In the genomic region with DNA sequence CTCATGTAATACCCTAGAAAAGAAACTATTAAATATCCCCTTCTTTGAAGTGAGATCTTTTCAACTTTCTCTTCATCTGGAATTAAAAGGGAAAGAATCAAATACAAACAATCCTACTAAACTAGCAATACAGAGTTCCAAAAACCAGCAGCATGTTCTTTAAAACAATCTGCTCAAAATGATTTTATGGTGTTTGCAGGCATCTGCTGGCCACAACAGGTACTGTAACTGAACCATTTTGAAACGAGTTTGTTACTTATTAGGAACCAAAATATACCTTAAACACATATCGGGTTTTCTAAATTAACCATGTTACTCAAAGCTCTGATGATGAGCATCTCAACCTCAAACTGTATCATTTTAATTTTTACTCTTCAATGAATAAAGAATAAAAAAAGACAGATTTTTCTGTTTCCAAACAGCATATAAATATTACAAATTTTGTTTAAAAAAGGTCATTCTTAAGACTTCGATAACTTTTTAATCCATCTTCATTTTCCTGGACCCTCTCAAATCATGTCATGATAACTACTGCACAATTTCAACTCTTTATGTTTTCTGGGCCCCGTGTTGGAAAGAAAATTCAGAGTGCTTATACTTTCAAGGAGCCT, we compare ENCODE assay signal across 9 cellular contexts. TPM values are rescaled to one million over a fixed set of nuclear protein-coding genes. Genes with fewer than 3 reads are reported as not detected.
DNase-seq lines count a peak whose midpoint lies in the region; ATAC-seq and TF ChIP-seq lines count a peak whose summit lies in the region.
"Had no signal": no experiment of that assay in that cellular context is flagged by ENCODE, and none has a peak within 500 bp of the region (broad histone marks: within the 10 kb centered on the region; RNA-seq: fewer than 3 reads in every experiment).

No MANE protein-coding gene starts in this region.

- DNase-seq in NCI-H146 (lab: John Stamatoyannopoulos, UW) (peak; percentile 20), NCI-H146 treated with DMSO at 0.1 percent for 48 hours (lab: John Stamatoyannopoulos, UW; ENCODE audit: unreplicated experiment) (no peak), LNCaP clone FGC (ENCODE audit: low read depth) (no peak), astrocyte of the hippocampus (ENCODE audit: low read depth, low spot score) (peak; percentile 59), mucosa of descending colon (peak in 1 of 3 donors; percentile 17)
- no peak for DNase-seq in stimulated activated naive CD4-positive, alpha-beta T cell treated with Interleukin-2 at 50 U/mL for 16 hours (lab: John Stamatoyannopoulos, UW)
- no peak for DNase-seq in activated T-helper 1 cell treated with anti-CD3 and anti-CD28 coated beads, Interleukin-12 subunit alpha, Interleukin-12 subunit beta, Interleukin-2, Interleukin-4 antibody, amounts not matched to agents 30 ng/mL and 10 ng/mL and 1 ng/mL, durations not matched to agents 14 hours and 24 hours and 36 hours (ENCODE audit: low spot score)

- H3K9me3 Mint-ChIP-seq in activated T-helper 1 cell treated with anti-CD3 and anti-CD28 coated beads, Interleukin-12 subunit alpha, Interleukin-12 subunit beta, Interleukin-2, Interleukin-4 antibody, amounts not matched to agents 30 ng/mL and 10 ng/mL and 1 ng/mL, durations not matched to agents 14 hours and 24 hours and 36 hours, result no peaks in the 10 kb centered on the region
- H3K9me3 Mint-ChIP-seq: T-helper 1 cell treated with Interleukin-12 subunit alpha and Interleukin-12 subunit beta and Interleukin-4 antibody, amounts not matched to agents 30 μg/mL and 1 μg/mL, for 36 hours had no signal

- no peaks in the 10 kb centered on the region for H3K36me3 ChIP-seq in mucosa of descending colon (ENCODE audit: low read depth)

- H3K36me3 Mint-ChIP-seq in activated T-helper 1 cell treated with anti-CD3 and anti-CD28 coated beads, Interleukin-12 subunit alpha, Interleukin-12 subunit beta, Interleukin-2, Interleukin-4 antibody, amounts not matched to agents 30 ng/mL and 10 ng/mL and 1 ng/mL, durations not matched to agents 14 hours and 24 hours and 36 hours (ENCODE audit: low read depth), result peaks cover 33% of the 10 kb centered on the region

- no peaks in the 10 kb centered on the region for H3K27me3 Mint-ChIP-seq in activated T-helper 1 cell treated with anti-CD3 and anti-CD28 coated beads, Interleukin-12 subunit alpha, Interleukin-12 subunit beta, Interleukin-2, Interleukin-4 antibody, amounts not matched to agents 30 ng/mL and 10 ng/mL and 1 ng/mL, durations not matched to agents 14 hours and 24 hours and 36 hours (ENCODE audit: insufficient read depth)

- ATAC-seq in mucosa of descending colon (no peak), GM18867 (IDR thresholded peaks at IDR 0.05; ENCODE audit: unreplicated experiment) (no peak)

- no peaks in the 10 kb centered on the region for H3K4me1 ChIP-seq in mucosa of descending colon (ENCODE audit: low read depth)

- no peak overlapping the region for H3K4me3 Mint-ChIP-seq in activated T-helper 1 cell treated with anti-CD3 and anti-CD28 coated beads, Interleukin-12 subunit alpha, Interleukin-12 subunit beta, Interleukin-2, Interleukin-4 antibody, amounts not matched to agents 30 ng/mL and 10 ng/mL and 1 ng/mL, durations not matched to agents 14 hours and 24 hours and 36 hours
- H3K4me3 Mint-ChIP-seq: T-helper 1 cell treated with Interleukin-12 subunit alpha and Interleukin-12 subunit beta and Interleukin-4 antibody, amounts not matched to agents 30 μg/mL and 1 μg/mL, for 36 hours had no signal

- no peak overlapping the region for H3K27ac Mint-ChIP-seq in activated T-helper 1 cell treated with anti-CD3 and anti-CD28 coated beads, Interleukin-12 subunit alpha, Interleukin-12 subunit beta, Interleukin-2, Interleukin-4 antibody, amounts not matched to agents 30 ng/mL and 10 ng/mL and 1 ng/mL, durations not matched to agents 14 hours and 24 hours and 36 hours
- H3K27ac Mint-ChIP-seq: T-helper 1 cell treated with Interleukin-12 subunit alpha and Interleukin-12 subunit beta and Interleukin-4 antibody, amounts not matched to agents 30 μg/mL and 1 μg/mL, for 36 hours had no signal

- H3K4me1 Mint-ChIP-seq in activated T-helper 1 cell treated with anti-CD3 and anti-CD28 coated beads, Interleukin-12 subunit alpha, Interleukin-12 subunit beta, Interleukin-2, Interleukin-4 antibody, amounts not matched to agents 30 ng/mL and 10 ng/mL and 1 ng/mL, durations not matched to agents 14 hours and 24 hours and 36 hours (ENCODE audit: low read depth), result peaks cover 39% of the 10 kb centered on the region

- H3K9me3 ChIP-seq in mucosa of descending colon, result no peaks in the 10 kb centered on the region

- intact Hi-C loops in mucosa of descending colon (cut with DNase I, micrococcal nuclease), result no loop called here
- intact Hi-C loops in activated T-helper 1 cell treated with anti-CD3 and anti-CD28 coated beads, Interleukin-12 subunit alpha, Interleukin-12 subunit beta, Interleukin-2, Interleukin-4 antibody, amounts not matched to agents 30 ng/mL and 10 ng/mL and 1 ng/mL, durations not matched to agents 14 hours and 24 hours and 36 hours (cut with micrococcal nuclease), result loop anchor here (1.0 to 2.0 kb wide), 3 partner anchors 55 to 254 kb away; no protein-coding TSS in a partner anchor

- H3K4me3 ChIP-seq in LNCaP clone FGC (ENCODE audit: low read depth, low read length) (no peak overlapping the region), mucosa of descending colon (no peak overlapping the region)

- TF ChIP-seq CTCF in LNCaP clone FGC (IDR thresholded peaks at IDR 0.05; ENCODE audit: control insufficient read depth, extremely low read depth, insufficient read depth), result peak; percentile 87
- TF ChIP-seq CTCF in mucosa of descending colon (IDR thresholded peaks at IDR 0.05), result peak; percentile 13

RNA-seq across cellular contexts. Expression of gene ARAP2, which starts 56.5 kb away (rescaled TPM):
- 10 to 100 TPM; 21.7 to 27.9 (median 22.5) TPM for total RNA-seq in mucosa of descending colon
- 40.1 and 54.9 TPM in 2 replicates for total RNA-seq in activated T-helper 1 cell treated with anti-CD3 and anti-CD28 coated beads, Interleukin-12 subunit alpha, Interleukin-12 subunit beta, Interleukin-2, Interleukin-4 antibody, amounts not matched to agents 30 ng/mL and 10 ng/mL and 1 ng/mL, durations not matched to agents 14 hours and 24 hours and 36 hours

Comparison
In these comparisons a context has a peak if more than half of its experiments do, and no peak if none do; other contexts are left out.
1. DNase-seq: peak in NCI-H146 (single experiment) and astrocyte of the hippocampus (single experiment); none in NCI-H146 treated with DMSO at 0.1 percent for 48 hours (single experiment), LNCaP clone FGC (single experiment), stimulated activated naive CD4-positive, alpha-beta T cell treated with Interleukin-2 at 50 U/mL for 16 hours (single experiment) and activated T-helper 1 cell treated with anti-CD3 and anti-CD28 coated beads, Interleukin-12 subunit alpha, Interleukin-12 subunit beta, Interleukin-2, Interleukin-4 antibody, amounts not matched to agents 30 ng/mL and 10 ng/mL and 1 ng/mL, durations not matched to agents 14 hours and 24 hours and 36 hours (single experiment).